ENCODE assay signal across 1 cellular context in the genomic region with DNA sequence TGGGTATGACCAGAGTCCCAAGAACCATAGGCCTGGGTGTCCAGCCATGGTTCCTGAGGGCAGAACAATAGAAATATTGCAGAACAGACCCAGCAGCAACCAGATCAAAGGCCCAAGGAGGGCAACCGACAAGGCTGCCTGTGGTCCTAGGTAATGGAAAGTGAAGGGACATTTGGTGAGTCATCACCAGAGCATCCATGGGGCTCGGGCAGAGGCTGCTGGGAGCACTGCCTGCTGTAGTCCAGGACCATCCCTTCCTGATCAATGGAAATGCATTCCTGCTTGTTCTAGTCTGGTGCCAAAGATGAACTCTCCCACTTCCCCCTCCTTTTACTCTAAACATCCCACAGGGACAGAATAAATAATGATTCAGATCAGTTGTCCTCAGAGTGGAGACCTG.
TF ChIP-seq lines count a peak whose summit lies in the region.

No MANE protein-coding gene starts in this region.

TF ChIP-seq in SK-N-SH treated with all-trans-retinoic acid at 6 μM for 48 hours, 23 proteins besides CTCF, POLR2A, EP300 and RAD21 (continued from another document):
- TF ChIP-seq, protein P1, sequence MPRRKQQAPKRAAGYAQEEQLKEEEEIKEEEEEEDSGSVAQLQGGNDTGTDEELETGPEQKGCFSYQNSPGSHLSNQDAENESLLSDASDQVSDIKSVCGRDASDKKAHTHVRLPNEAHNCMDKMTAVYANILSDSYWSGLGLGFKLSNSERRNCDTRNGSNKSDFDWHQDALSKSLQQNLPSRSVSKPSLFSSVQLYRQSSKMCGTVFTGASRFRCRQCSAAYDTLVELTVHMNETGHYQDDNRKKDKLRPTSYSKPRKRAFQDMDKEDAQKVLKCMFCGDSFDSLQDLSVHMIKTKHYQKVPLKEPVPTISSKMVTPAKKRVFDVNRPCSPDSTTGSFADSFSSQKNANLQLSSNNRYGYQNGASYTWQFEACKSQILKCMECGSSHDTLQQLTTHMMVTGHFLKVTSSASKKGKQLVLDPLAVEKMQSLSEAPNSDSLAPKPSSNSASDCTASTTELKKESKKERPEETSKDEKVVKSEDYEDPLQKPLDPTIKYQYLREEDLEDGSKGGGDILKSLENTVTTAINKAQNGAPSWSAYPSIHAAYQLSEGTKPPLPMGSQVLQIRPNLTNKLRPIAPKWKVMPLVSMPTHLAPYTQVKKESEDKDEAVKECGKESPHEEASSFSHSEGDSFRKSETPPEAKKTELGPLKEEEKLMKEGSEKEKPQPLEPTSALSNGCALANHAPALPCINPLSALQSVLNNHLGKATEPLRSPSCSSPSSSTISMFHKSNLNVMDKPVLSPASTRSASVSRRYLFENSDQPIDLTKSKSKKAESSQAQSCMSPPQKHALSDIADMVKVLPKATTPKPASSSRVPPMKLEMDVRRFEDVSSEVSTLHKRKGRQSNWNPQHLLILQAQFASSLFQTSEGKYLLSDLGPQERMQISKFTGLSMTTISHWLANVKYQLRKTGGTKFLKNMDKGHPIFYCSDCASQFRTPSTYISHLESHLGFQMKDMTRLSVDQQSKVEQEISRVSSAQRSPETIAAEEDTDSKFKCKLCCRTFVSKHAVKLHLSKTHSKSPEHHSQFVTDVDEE (CRISPR knock-in tag; IDR thresholded peaks at IDR 0.05), result no peak
- no peak for TF ChIP-seq TCF4 (CRISPR knock-in tag; IDR thresholded peaks at IDR 0.05; ENCODE audit: borderline replicate concordance)
- TF ChIP-seq CSDC2 (CRISPR knock-in tag; IDR thresholded peaks at IDR 0.05), result no peak
- no peak for TF ChIP-seq ZFP30 (CRISPR knock-in tag; IDR thresholded peaks at IDR 0.05)
- no peak for TF ChIP-seq ARNTL (CRISPR knock-in tag; IDR thresholded peaks at IDR 0.05; ENCODE audit: borderline replicate concordance, low read depth)
- TF ChIP-seq ZFP3 (CRISPR knock-in tag; IDR thresholded peaks at IDR 0.05), result no peak
- no peak for TF ChIP-seq OSR1 (CRISPR knock-in tag; IDR thresholded peaks at IDR 0.05)
- TF ChIP-seq ZNF565 (CRISPR knock-in tag; conservative IDR thresholded peaks at IDR 0.05; ENCODE audit: low read depth), result no peak
- TF ChIP-seq SNAI2 (CRISPR knock-in tag; IDR thresholded peaks at IDR 0.05), result no peak
- TF ChIP-seq PPARA (CRISPR knock-in tag; IDR thresholded peaks at IDR 0.05; ENCODE audit: borderline replicate concordance), result no peak
- no peak for TF ChIP-seq ZC3H10 (CRISPR knock-in tag; IDR thresholded peaks at IDR 0.05)
TF ChIP-seq in SK-N-SH treated with all-trans-retinoic acid at 6 μM for 48 hours: peak in this region for 0.
